In genomic region chr1:6378096-6378746, GRCh38 we compare ENCODE assay signal across 15 cellular contexts. TPM values are rescaled to one million over a fixed set of nuclear protein-coding genes. Genes with fewer than 3 reads are reported as not detected.
A peak's percentile ranks its signal among the peaks of the same experiment; 100 is the strongest.
DNase-seq lines count a peak whose midpoint lies in the region; ATAC-seq and TF ChIP-seq lines count a peak whose summit lies in the region.
"Had no signal": no experiment of that assay in that cellular context is flagged by ENCODE, and none has a peak within 500 bp of the region (broad histone marks: within the 10 kb centered on the region; RNA-seq: fewer than 3 reads in every experiment).

No MANE protein-coding gene starts in this region.

- H3K27ac ChIP-seq in mesendoderm (ENCODE audit: low read depth, low read length) = no peak overlapping the region
- H3K27ac ChIP-seq in effector memory CD4-positive, alpha-beta T cell (ENCODE audit: insufficient read depth, low read length, poor library complexity, severe bottlenecking) = no peak overlapping the region

- H3K4me2 ChIP-seq in mesendoderm (ENCODE audit: low read length) = no peak overlapping the region

- H3K4ac ChIP-seq in mesendoderm (ENCODE audit: low read depth, low read length) = no peak overlapping the region

- peaks cover 0 to 2% (median 0%) of the 10 kb centered on the region in 6 donors for H3K9me3 Mint-ChIP-seq in immature natural killer cell
- H3K9me3 Mint-ChIP-seq: effector memory CD8-positive, alpha-beta T cell had no signal

- in situ Hi-C loops in G401 (cut with HindIII; ENCODE audit: low sequenced_read_pairs) = no loop called here

- no peak overlapping the region for H3K9ac ChIP-seq in mesendoderm (ENCODE audit: low read length)

- H3K18ac ChIP-seq in mesendoderm (ENCODE audit: low read length) = no peak overlapping the region

- no peak overlapping the region for H3K4me3 Mint-ChIP-seq in immature natural killer cell
- H3K4me3 Mint-ChIP-seq: activated CD4-positive, alpha-beta T cell treated with anti-CD3 and anti-CD28 coated beads, Interleukin-2, amount 10 ng/mL, durations not matched to agents 7 days and 5 days; effector memory CD8-positive, alpha-beta T cell; naive thymus-derived CD4-positive, alpha-beta T cell had no signal

- no peak overlapping the region for H3K4me3 ChIP-seq in mesendoderm (ENCODE audit: low read length)
- no peak overlapping the region for H3K4me3 ChIP-seq in effector memory CD4-positive, alpha-beta T cell (ENCODE audit: insufficient read depth, low read depth, low read length, poor library complexity, severe bottlenecking)

- H4K5ac ChIP-seq in mesendoderm (ENCODE audit: low read length) = no peak overlapping the region

- peaks cover 0 to 2% of the 10 kb centered on the region in 2 donors for H3K4me1 Mint-ChIP-seq in immature natural killer cell
- H3K4me1 Mint-ChIP-seq: naive thymus-derived CD4-positive, alpha-beta T cell had no signal

- no peak overlapping the region for H2BK120ac ChIP-seq in mesendoderm (ENCODE audit: low read depth, low read length)

- H3K27ac Mint-ChIP-seq in immature natural killer cell = no peak overlapping the region
- H3K27ac Mint-ChIP-seq: activated CD4-positive, alpha-beta T cell treated with anti-CD3 and anti-CD28 coated beads, Interleukin-2, amount 10 ng/mL, durations not matched to agents 7 days and 5 days; activated T-helper 2 cell treated with anti-CD3 and anti-CD28 coated beads, Interferon-gamma antibody, Interleukin-2, Interleukin-4, amounts not matched to agents 10 μg/mL and 5 μg/mL and 100 μg/mL, durations not matched to agents 14 hours and 24 hours and 36 hours; naive thymus-derived CD4-positive, alpha-beta T cell had no signal

- H4K8ac ChIP-seq in mesendoderm (ENCODE audit: low read depth, low read length) = no peak overlapping the region

- H3K79me2 ChIP-seq in mesendoderm (ENCODE audit: control insufficient read depth, insufficient read depth, low read length) = peaks cover 25% of the 10 kb centered on the region

- H3K4me1 ChIP-seq in mesendoderm (ENCODE audit: control insufficient read depth, low read depth, low read length) = no peaks in the 10 kb centered on the region
- no peaks in the 10 kb centered on the region for H3K4me1 ChIP-seq in effector memory CD4-positive, alpha-beta T cell (ENCODE audit: control insufficient read depth, insufficient read depth, low read length, poor library complexity, severe bottlenecking)

- no peaks in the 10 kb centered on the region for H3K27me3 ChIP-seq in mesendoderm (ENCODE audit: insufficient read depth, low read length, poor library complexity)
- no peaks in the 10 kb centered on the region for H3K27me3 ChIP-seq in effector memory CD4-positive, alpha-beta T cell (replicated peaks; ENCODE audit: control insufficient read depth, insufficient read depth, low read length, poor library complexity, severe bottlenecking)

- H2BK15ac ChIP-seq in mesendoderm (replicated peaks; ENCODE audit: low read depth) = no peak overlapping the region

- peak; percentile 82 for ATAC-seq in SK-N-SH treated with all-trans-retinoic acid at 6 μM for 48 hours
- ATAC-seq in HG02610 (IDR thresholded peaks at IDR 0.05; ENCODE audit: unreplicated experiment) = no peak
- ATAC-seq: effector memory CD8-positive, alpha-beta T cell; left lobe of liver; naive thymus-derived CD4-positive, alpha-beta T cell had no signal

- peaks cover 11% of the 10 kb centered on the region for H3K79me1 ChIP-seq in mesendoderm (ENCODE audit: low read length)

- WGBS in mesendoderm (ENCODE audit: extremely low coverage, insufficient coverage, low lambda C conversion rate) = no CpG with 5 or more reads among the region's 12 CpGs

- DNase-seq in G401 (ENCODE audit: low spot score) = peak; percentile 29
- peak; percentile 22 for DNase-seq in NCI-H1694 (lab: John Stamatoyannopoulos, UW)
- peak; percentile 44 for DNase-seq in mesendoderm
- no peak for DNase-seq in immature natural killer cell
- DNase-seq in effector memory CD4-positive, alpha-beta T cell = no peak
- DNase-seq: activated CD4-positive, alpha-beta T cell treated with anti-CD3 and anti-CD28 coated beads, Interleukin-2, amount 10 ng/mL, durations not matched to agents 7 days and 5 days; COR-L47; effector memory CD8-positive, alpha-beta T cell; naive thymus-derived CD4-positive, alpha-beta T cell; NCI-H1417 treated with DMSO at 0.1 percent for 48 hours; SW 1271 had no signal

- H3K27me3 Mint-ChIP-seq in immature natural killer cell (ENCODE audit: low read depth in 3 of 3) = peaks cover 0 to 3% (median 0%) of the 10 kb centered on the region in 3 donors
- H3K27me3 Mint-ChIP-seq: activated CD4-positive, alpha-beta T cell treated with anti-CD3 and anti-CD28 coated beads, Interleukin-2, amount 10 ng/mL, durations not matched to agents 7 days and 5 days; effector memory CD8-positive, alpha-beta T cell; naive thymus-derived CD4-positive, alpha-beta T cell had no signal

- no peak overlapping the region for H2BK5ac ChIP-seq in mesendoderm (ENCODE audit: low read length)

- H2AK5ac ChIP-seq in mesendoderm (ENCODE audit: low read length) = no peak overlapping the region

- H3K9me3 ChIP-seq in effector memory CD4-positive, alpha-beta T cell (ENCODE audit: control insufficient read depth, low read length) = no peaks in the 10 kb centered on the region

- H3K23ac ChIP-seq in mesendoderm (ENCODE audit: low read length) = no peak overlapping the region

- no peak overlapping the region for H3K56ac ChIP-seq in mesendoderm (ENCODE audit: low read length)

- no peaks in the 10 kb centered on the region for H3K36me3 ChIP-seq in mesendoderm (ENCODE audit: control insufficient read depth, insufficient read depth, low read length)
- H3K36me3 ChIP-seq in effector memory CD4-positive, alpha-beta T cell (ENCODE audit: control insufficient read depth, insufficient read depth, low read length) = no peaks in the 10 kb centered on the region

- no peaks in the 10 kb centered on the region for H3K36me3 Mint-ChIP-seq in immature natural killer cell
- H3K36me3 Mint-ChIP-seq: naive thymus-derived CD4-positive, alpha-beta T cell had no signal

TF ChIP-seq in SK-N-SH treated with all-trans-retinoic acid at 6 μM for 48 hours, 23 proteins besides CTCF, POLR2A, EP300 and RAD21:
- TF ChIP-seq TSHZ2 (CRISPR knock-in tag; IDR thresholded peaks at IDR 0.05) = no peak
- TF ChIP-seq OSR1 (CRISPR knock-in tag; IDR thresholded peaks at IDR 0.05) = no peak
- no peak for TF ChIP-seq ZNF70 (CRISPR knock-in tag; IDR thresholded peaks at IDR 0.05)
- TF ChIP-seq BACH2 (CRISPR knock-in tag; IDR thresholded peaks at IDR 0.05; ENCODE audit: borderline replicate concordance) = no peak
TF ChIP-seq in SK-N-SH treated with all-trans-retinoic acid at 6 μM for 48 hours: peak in this region for 0.

RNA-seq across cellular contexts. Expression of gene ACOT7, which starts 15.3 kb away (rescaled TPM):
- total RNA-seq in G401 (2014; rRNA removed; shearing (Covaris generic)) = 94.4 and 99.2 TPM in 2 replicates
- polyA plus RNA-seq in mesendoderm (2013, experiment 1 of 2) = 101 TPM
- polyA plus RNA-seq in mesendoderm (2013, experiment 2 of 2) = 108 TPM
- polyA plus RNA-seq in immature natural killer cell = 10 to 100 TPM; 26.7 to 31.2 (median 28.9) TPM

RNA-seq across cellular contexts. Expression of gene HES2, which starts 41.5 kb away (rescaled TPM):
- 1.6 and 3.1 TPM in 2 replicates for total RNA-seq in G401 (2014; rRNA removed; shearing (Covaris generic))
- 0.13 TPM for polyA plus RNA-seq in mesendoderm (2013, experiment 1 of 2)
- 0.14 TPM for polyA plus RNA-seq in mesendoderm (2013, experiment 2 of 2)
- polyA plus RNA-seq in immature natural killer cell = not detected
- polyA plus RNA-seq: naive thymus-derived CD4-positive, alpha-beta T cell had no signal

RNA-seq across cellular contexts. Expression of gene ESPN, which starts 46.4 kb away (rescaled TPM):
- 0.07 TPM in 1 of 2 replicates, not detected in the other for total RNA-seq in G401 (2014; rRNA removed; shearing (Covaris generic))
- polyA plus RNA-seq in mesendoderm (2013, experiment 1 of 2) = 5.0 TPM
- polyA plus RNA-seq in mesendoderm (2013, experiment 2 of 2) = 4.9 TPM
- polyA plus RNA-seq in immature natural killer cell = not detected

Comparison
In these comparisons a context has a peak if more than half of its experiments do, and no peak if none do; other contexts are left out.
1. DNase-seq: peak in G401 (single experiment), NCI-H1694 (single experiment) and mesendoderm (single experiment); none in immature natural killer cell (0 of 3) and effector memory CD4-positive, alpha-beta T cell (0 of 3).